In genomic region chr11:128342511-128343133, GRCh38 we compare ENCODE assay signal across 8 cellular contexts.
DNase-seq lines count a peak whose midpoint lies in the region; ATAC-seq and TF ChIP-seq lines count a peak whose summit lies in the region.

No MANE protein-coding gene starts in this region.

- DNase-seq in GM12864 (ENCODE audit: low read depth): peak; percentile 47
- peak; percentile 50 for DNase-seq in NCI-H1436 (lab: John Stamatoyannopoulos, UW)
- DNase-seq in activated CD4-positive, alpha-beta T cell treated with anti-CD3 and anti-CD28 coated beads, Interleukin-2, amount 50 U/mL, for 4 hours: peak; percentile 37 to 43
- DNase-seq in foreskin keratinocyte: peak; percentile 28 to 35
- peak in 2 of 3 donors; percentile 69 to 72 for DNase-seq in stimulated activated CD4-positive, alpha-beta T cell treated with anti-CD3 and anti-CD28 coated beads, Interleukin-12 subunit alpha, Interleukin-12 subunit beta, amount 100 ng/mL, for 48 hours (ENCODE audit: low read depth in 2 of 3, low spot score in 1 of 3)
- DNase-seq in BE2C: no peak
- no peak for DNase-seq in erythroblast (lab: John Stamatoyannopoulos, UW)

- H3K9me3 ChIP-seq in BE2C: no peaks in the 10 kb centered on the region

- H3K4me1 ChIP-seq in foreskin keratinocyte (no peaks in the 10 kb centered on the region), BE2C (no peaks in the 10 kb centered on the region)

- no peaks in the 10 kb centered on the region for H3K36me3 ChIP-seq in BE2C

- ATAC-seq in HG02571 (IDR thresholded peaks at IDR 0.05; ENCODE audit: unreplicated experiment) (peak; percentile 93), foreskin keratinocyte (peak; percentile 47)

- no peak overlapping the region for H3K27ac ChIP-seq in foreskin keratinocyte

- no peak for TF ChIP-seq CTCF in GM12864 (IDR thresholded peaks at IDR 0.05; ENCODE audit: low read depth, low read length, missing control alignments)
- no peak for TF ChIP-seq CTCF in foreskin keratinocyte (conservative IDR thresholded peaks at IDR 0.05)
- no peak for TF ChIP-seq CTCF in BE2C (IDR thresholded peaks at IDR 0.05; ENCODE audit: low read depth, low read length)

- TF ChIP-seq POLR2A in erythroblast (IDR thresholded peaks at IDR 0.05; ENCODE audit: low read length): no peak

- H3K27me3 ChIP-seq in foreskin keratinocyte (peaks cover 5% of the 10 kb centered on the region), BE2C (no peaks in the 10 kb centered on the region)

- H3K4me3 ChIP-seq in GM12864 (ENCODE audit: low read depth, low read length): no peak overlapping the region
- H3K4me3 ChIP-seq in BE2C (ENCODE audit: low read depth, low read length): no peak overlapping the region

Comparison
In these comparisons a context has a peak if more than half of its experiments do, and no peak if none do; other contexts are left out.
1. DNase-seq: peak in GM12864 (single experiment), NCI-H1436 (single experiment), activated CD4-positive, alpha-beta T cell treated with anti-CD3 and anti-CD28 coated beads, Interleukin-2, amount 50 U/mL, for 4 hours (2 of 2), foreskin keratinocyte (2 of 2) and stimulated activated CD4-positive, alpha-beta T cell treated with anti-CD3 and anti-CD28 coated beads, Interleukin-12 subunit alpha, Interleukin-12 subunit beta, amount 100 ng/mL, for 48 hours (2 of 3); none in BE2C (single experiment) and erythroblast (0 of 2).